9 cellular contexts compared by ENCODE assay signal in genomic region chr2:134245340-134245984, GRCh38. TPM values are rescaled to one million over a fixed set of nuclear protein-coding genes. Genes with fewer than 3 reads are reported as not detected.
DNase-seq lines count a peak whose midpoint lies in the region; ATAC-seq and TF ChIP-seq lines count a peak whose summit lies in the region.
"Had no signal": no experiment of that assay in that cellular context is flagged by ENCODE, and none has a peak within 500 bp of the region (broad histone marks: within the 10 kb centered on the region; RNA-seq: fewer than 3 reads in every experiment).

No MANE protein-coding gene starts in this region.

- no peaks in the 10 kb centered on the region for H3K9me3 ChIP-seq in Loucy (ENCODE audit: insufficient read depth, low read depth, low read length)
- no peaks in the 10 kb centered on the region for H3K9me3 ChIP-seq in SJCRH30 (replicated peaks)
- H3K9me3 ChIP-seq in parathyroid adenoma (ENCODE audit: control insufficient read depth, low read length): no peaks in the 10 kb centered on the region

- H3K4me3 ChIP-seq in Loucy (ENCODE audit: low read length, poor library complexity, severe bottlenecking) (peak overlapping the region; percentile 30), SJCRH30 (no peak overlapping the region), parathyroid adenoma (ENCODE audit: low read depth, low read length) (no peak overlapping the region)

- H2AFZ ChIP-seq in Loucy (ENCODE audit: low read length) (no peak overlapping the region), parathyroid adenoma (no peak overlapping the region)

- H3F3A ChIP-seq in Loucy (ENCODE audit: low read depth): no peaks in the 10 kb centered on the region

- ATAC-seq in GM21528 (IDR thresholded peaks at IDR 0.05; ENCODE audit: low FRiP score, unreplicated experiment): no peak

- H3K9me2 ChIP-seq in Loucy (replicated peaks; ENCODE audit: low read depth, low read length): no peaks in the 10 kb centered on the region

- DNase-seq in EH (ENCODE audit: low read depth) (peak; percentile 75), SJCRH30 (peak; percentile 78 to 88), germinal center (ENCODE audit: low spot score) (peak; percentile 45), type B pancreatic cell (ENCODE audit: extremely low spot score, unreplicated experiment) (peak; percentile 74)
- DNase-seq in activated gamma-delta T cell treated with anti-CD3 and anti-CD28 coated beads, Interleukin-2, amount 50 U/mL, for 16 hours (ENCODE audit: low read depth): peak; percentile 69

- TF ChIP-seq CTCF in Loucy (conservative IDR thresholded peaks at IDR 0.05; ENCODE audit: low read length): peak; percentile 96
- TF ChIP-seq CTCF in parathyroid adenoma (IDR thresholded peaks at IDR 0.05): peak; percentile 80
- TF ChIP-seq CTCF in type B pancreatic cell (conservative IDR thresholded peaks at IDR 0.05): peak; percentile 87

- H3K27me3 Mint-ChIP-seq in type B pancreatic cell: no peaks in the 10 kb centered on the region
- H3K27me3 Mint-ChIP-seq: dendritic cell treated with granulocyte-macrophage colony-stimulating factor and Interleukin-4, amounts not matched to agents 40 ng/mL and 50 ng/mL, for 4 days had no signal

- H3K27ac ChIP-seq in SJCRH30: no peak overlapping the region
- no peak overlapping the region for H3K27ac ChIP-seq in parathyroid adenoma

- peak overlapping the region; percentile 52 for H3K9ac ChIP-seq in Loucy (ENCODE audit: low read depth, low read length, poor library complexity, severe bottlenecking)
- H3K9ac ChIP-seq in parathyroid adenoma: no peak overlapping the region

- H3K27me3 ChIP-seq in Loucy (ENCODE audit: insufficient read depth, low read length, poor library complexity, severe bottlenecking): no peaks in the 10 kb centered on the region
- H3K27me3 ChIP-seq in SJCRH30: no peaks in the 10 kb centered on the region
- H3K27me3 ChIP-seq in parathyroid adenoma (ENCODE audit: control insufficient read depth, insufficient read depth, low read length): no peaks in the 10 kb centered on the region

- peaks cover 5% of the 10 kb centered on the region for H3K9me3 Mint-ChIP-seq in type B pancreatic cell
- H3K9me3 Mint-ChIP-seq: dendritic cell treated with granulocyte-macrophage colony-stimulating factor and Interleukin-4, amounts not matched to agents 40 ng/mL and 50 ng/mL, for 4 days had no signal

- peak overlapping the region; percentile 26 for H3K27ac Mint-ChIP-seq in type B pancreatic cell

- H3K4me3 Mint-ChIP-seq in type B pancreatic cell: no peak overlapping the region

- peaks cover 6% of the 10 kb centered on the region for H3K4me1 Mint-ChIP-seq in type B pancreatic cell (ENCODE audit: unreplicated experiment)

- no peaks in the 10 kb centered on the region for H3K36me3 ChIP-seq in Loucy (ENCODE audit: insufficient read depth, low read length)
- no peaks in the 10 kb centered on the region; the same call in 1 of the 2 replicates for H3K36me3 ChIP-seq in SJCRH30
- no peaks in the 10 kb centered on the region for H3K36me3 ChIP-seq in parathyroid adenoma (ENCODE audit: control insufficient read depth, insufficient read depth, low read length)

- H3K4me2 ChIP-seq in Loucy (ENCODE audit: low read depth, low read length, poor library complexity, severe bottlenecking) (peak overlapping the region; percentile 64), parathyroid adenoma (ENCODE audit: low read length) (no peak overlapping the region)

- H3K4me1 ChIP-seq in Loucy (ENCODE audit: insufficient read depth, low read length, poor library complexity, severe bottlenecking) (peaks cover 68% of the 10 kb centered on the region), SJCRH30 (peaks cover 14% of the 10 kb centered on the region; the same call in 1 of the 2 replicates), parathyroid adenoma (peaks cover 2% of the 10 kb centered on the region)

- peaks cover 9% of the 10 kb centered on the region for H4K20me1 ChIP-seq in Loucy (ENCODE audit: insufficient read depth, low read length, poor library complexity, severe bottlenecking)

- H3K36me3 Mint-ChIP-seq in type B pancreatic cell: no peaks in the 10 kb centered on the region

- peaks cover 89% of the 10 kb centered on the region for H3K79me2 ChIP-seq in Loucy (ENCODE audit: insufficient read depth, low read length)
- H3K79me2 ChIP-seq in parathyroid adenoma: peaks cover 17% of the 10 kb centered on the region

RNA-seq across cellular contexts. Expression of gene MGAT5, which starts 8.4 kb away (rescaled TPM):
- 95.3 and 98.0 TPM in 2 replicates for total RNA-seq in SJCRH30 (2014; rRNA removed; shearing (Covaris generic))
- total RNA-seq in type B pancreatic cell (ENCODE audit: low replicate concordance): 33.3 and 37.2 TPM in 2 replicates
